Comparison of ENCODE assay signal across 1 cellular context in genomic region chr17:42895185-42895555, GRCh38.
A peak's percentile ranks its signal among the peaks of the same experiment; 100 is the strongest.
TF ChIP-seq lines count a peak whose summit lies in the region.

No MANE protein-coding gene starts in this region.

TF ChIP-seq in HepG2, 621 proteins besides CTCF, POLR2A, EP300 and RAD21 (continued from another document and continues in another):
- no peak for TF ChIP-seq KIAA2018 (CRISPR knock-in tag; IDR thresholded peaks at IDR 0.05; ENCODE audit: borderline replicate concordance)
- no peak for TF ChIP-seq GABPA (IDR thresholded peaks at IDR 0.05; ENCODE audit: low read depth, low read length)
- TF ChIP-seq GABPA (CRISPR knock-in tag; IDR thresholded peaks at IDR 0.05; ENCODE audit: low read depth): no peak
- TF ChIP-seq ZNF546 (CRISPR knock-in tag; conservative IDR thresholded peaks at IDR 0.05): no peak
- no peak for TF ChIP-seq ZNF235 (CRISPR knock-in tag; IDR thresholded peaks at IDR 0.05; ENCODE audit: borderline replicate concordance)
- TF ChIP-seq BCL6 (CRISPR knock-in tag; IDR thresholded peaks at IDR 0.05): 0 out of 2 replicates have a peak, but pooled peaks have one; percentile 32
- TF ChIP-seq MLXIP (CRISPR knock-in tag; IDR thresholded peaks at IDR 0.05; ENCODE audit: borderline replicate concordance): no peak
- TF ChIP-seq ZNF83 (CRISPR knock-in tag; IDR thresholded peaks at IDR 0.05; ENCODE audit: borderline replicate concordance): no peak
- no peak for TF ChIP-seq NR3C1 (CRISPR knock-in tag; IDR thresholded peaks at IDR 0.05)
- TF ChIP-seq RARG (CRISPR knock-in tag; IDR thresholded peaks at IDR 0.05; ENCODE audit: low read depth): no peak
- TF ChIP-seq ZNF773 (CRISPR knock-in tag; IDR thresholded peaks at IDR 0.05; ENCODE audit: borderline replicate concordance): no peak
- no peak for TF ChIP-seq ZNF318 (CRISPR knock-in tag; IDR thresholded peaks at IDR 0.05)
- no peak for TF ChIP-seq ZFYVE20 (CRISPR knock-in tag; IDR thresholded peaks at IDR 0.05; ENCODE audit: borderline replicate concordance, low read depth)
- no peak for TF ChIP-seq ZNF383 (CRISPR knock-in tag; IDR thresholded peaks at IDR 0.05; ENCODE audit: borderline replicate concordance)
- TF ChIP-seq ZNF34 (CRISPR knock-in tag; IDR thresholded peaks at IDR 0.05; ENCODE audit: borderline replicate concordance): no peak
- no peak for TF ChIP-seq ZNF674 (CRISPR knock-in tag; IDR thresholded peaks at IDR 0.05; ENCODE audit: low read depth)
- TF ChIP-seq ZNF816 (CRISPR knock-in tag; IDR thresholded peaks at IDR 0.05; ENCODE audit: borderline replicate concordance): no peak
- no peak for TF ChIP-seq NR1H2 (CRISPR knock-in tag; IDR thresholded peaks at IDR 0.05; ENCODE audit: borderline replicate concordance, low read depth)
- TF ChIP-seq ZNF33A (CRISPR knock-in tag; IDR thresholded peaks at IDR 0.05; ENCODE audit: borderline replicate concordance): no peak
- TF ChIP-seq YEATS4 (CRISPR knock-in tag; IDR thresholded peaks at IDR 0.05; ENCODE audit: borderline replicate concordance): no peak
- no peak for TF ChIP-seq CHD4 (IDR thresholded peaks at IDR 0.05; ENCODE audit: borderline replicate concordance, low read length)
- TF ChIP-seq MXD3 (CRISPR knock-in tag; IDR thresholded peaks at IDR 0.05): no peak
- TF ChIP-seq ARNT (IDR thresholded peaks at IDR 0.05): no peak
- no peak for TF ChIP-seq REXO4 (CRISPR knock-in tag; IDR thresholded peaks at IDR 0.05; ENCODE audit: borderline replicate concordance)
- peak; percentile 12; the same call in 1 of the 2 replicates for TF ChIP-seq AHR (CRISPR knock-in tag; IDR thresholded peaks at IDR 0.05)
- no peak for TF ChIP-seq ZNF20 (CRISPR knock-in tag; IDR thresholded peaks at IDR 0.05)
- no peak for TF ChIP-seq DPF2 (CRISPR knock-in tag; IDR thresholded peaks at IDR 0.05; ENCODE audit: borderline replicate concordance, low read depth)
- no peak for TF ChIP-seq MNT (IDR thresholded peaks at IDR 0.05)
- TF ChIP-seq NR2F1 (CRISPR knock-in tag; IDR thresholded peaks at IDR 0.05): no peak
- 0 out of 2 replicates have a peak, but pooled peaks have one; percentile 35 for TF ChIP-seq ZNF501 (CRISPR knock-in tag; IDR thresholded peaks at IDR 0.05)
- no peak for TF ChIP-seq ZBTB20 (CRISPR knock-in tag; IDR thresholded peaks at IDR 0.05; ENCODE audit: borderline replicate concordance, low read depth)
- 0 out of 2 replicates have a peak, but pooled peaks have one; percentile 27 for TF ChIP-seq ZNF441 (CRISPR knock-in tag; IDR thresholded peaks at IDR 0.05; ENCODE audit: borderline replicate concordance)
- TF ChIP-seq KDM5B (CRISPR knock-in tag; IDR thresholded peaks at IDR 0.05; ENCODE audit: borderline replicate concordance): no peak
- TF ChIP-seq ZNF576 (CRISPR knock-in tag; IDR thresholded peaks at IDR 0.05): no peak
- no peak for TF ChIP-seq KLF15 (CRISPR knock-in tag; IDR thresholded peaks at IDR 0.05; ENCODE audit: borderline replicate concordance)
- TF ChIP-seq TGIF2 (CRISPR knock-in tag; IDR thresholded peaks at IDR 0.05): no peak
- no peak for TF ChIP-seq NR2F6 (IDR thresholded peaks at IDR 0.05)
- TF ChIP-seq NR2F6 (CRISPR knock-in tag; IDR thresholded peaks at IDR 0.05): no peak
- TF ChIP-seq DRAP1 (CRISPR knock-in tag; IDR thresholded peaks at IDR 0.05): no peak
- no peak for TF ChIP-seq AKAP8 (CRISPR knock-in tag; IDR thresholded peaks at IDR 0.05)
- TF ChIP-seq RBFOX2 (IDR thresholded peaks at IDR 0.05; ENCODE audit: low read depth, low read length): no peak
- TF ChIP-seq JUNB (CRISPR knock-in tag; IDR thresholded peaks at IDR 0.05; ENCODE audit: borderline replicate concordance): no peak
- TF ChIP-seq TCF12 (IDR thresholded peaks at IDR 0.05): no peak
- TF ChIP-seq TCF12 (CRISPR knock-in tag; IDR thresholded peaks at IDR 0.05): no peak
